Comparison of ENCODE assay signal across 27 cellular contexts in the genomic region with DNA sequence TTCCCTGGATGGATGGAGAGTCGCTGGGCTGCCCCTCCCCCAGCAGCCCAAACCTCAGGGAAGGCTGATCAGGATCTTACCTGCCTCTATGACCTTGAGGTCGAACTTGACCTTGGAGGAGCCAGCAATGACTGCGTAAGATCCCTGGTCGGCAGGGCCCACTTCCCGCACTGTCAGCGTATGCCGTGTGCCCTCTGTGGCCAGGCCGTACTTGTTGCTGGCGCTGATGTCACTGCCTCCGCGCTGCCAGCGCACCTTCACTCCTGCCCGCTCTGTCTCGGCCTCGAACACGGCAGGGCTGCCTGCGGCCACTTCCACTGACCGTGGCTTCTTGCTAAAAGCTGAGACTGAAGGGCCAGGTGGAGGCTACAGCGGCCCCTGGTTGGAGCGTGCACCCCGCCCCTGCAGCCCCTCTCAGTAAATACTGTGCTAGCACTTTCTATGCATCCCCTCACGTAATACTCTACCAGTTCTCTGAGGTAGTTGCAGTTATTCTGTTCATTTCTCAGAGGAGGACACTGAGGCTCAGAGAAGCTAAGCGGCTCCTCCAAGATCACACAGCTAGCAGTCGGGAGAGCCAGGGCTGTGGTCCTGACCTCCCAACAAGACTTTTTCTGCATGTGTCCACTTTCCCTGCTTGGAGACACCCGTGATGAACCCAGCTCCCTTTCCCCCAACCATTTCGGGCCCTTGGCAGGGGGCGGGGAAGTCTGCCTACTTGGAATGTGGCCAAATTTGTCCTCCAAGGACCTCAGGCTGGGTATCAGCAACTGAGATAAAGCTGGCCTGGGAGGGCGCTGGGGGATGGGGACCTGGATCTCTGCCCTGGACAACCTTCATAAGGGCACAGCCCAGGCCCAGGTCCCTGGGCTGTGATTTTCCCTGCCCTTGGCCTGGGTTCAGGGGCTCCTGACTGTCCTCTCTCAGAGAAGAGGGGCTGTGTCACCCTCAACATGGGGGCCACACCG. TPM values are rescaled to one million over a fixed set of nuclear protein-coding genes. Genes with fewer than 3 reads are reported as not detected.
DNase-seq lines count a peak whose midpoint lies in the region; ATAC-seq, FAIRE-seq and TF ChIP-seq lines count a peak whose summit lies in the region.
"Had no signal": no experiment of that assay in that cellular context is flagged by ENCODE, and none has a peak within 500 bp of the region (broad histone marks: within the 10 kb centered on the region; RNA-seq: fewer than 3 reads in every experiment).

No MANE protein-coding gene starts in this region.

- H3K56ac ChIP-seq in H1 (replicated peaks; ENCODE audit: insufficient read length, low read depth, low read length) = no peak overlapping the region

- H3K4ac ChIP-seq in H1 (replicated peaks; ENCODE audit: insufficient read length, low read depth, low read length) = peak overlapping the region; percentile 49

- H4K91ac ChIP-seq in H1 (replicated peaks; ENCODE audit: insufficient read length, low read length) = no peak overlapping the region

- H3K4me1 ChIP-seq in HEK293 (ENCODE audit: control insufficient read depth, insufficient read depth, low read length) = no peaks in the 10 kb centered on the region
- peaks cover 0 to 12% (median 5%) of the 10 kb centered on the region in 4 experiments; a peak in 6 of 7 replicates for H3K4me1 ChIP-seq in H1 (replicated peaks in 1 of 4; ENCODE audit: control insufficient read depth in 3 of 4, insufficient read depth in 4 of 4, low read length in 3 of 4)
- H3K4me1 ChIP-seq in HepG2 (ENCODE audit: insufficient read depth, low read length) = peaks cover 61% of the 10 kb centered on the region
- H3K4me1 ChIP-seq in stomach = peaks cover 5 to 26% (median 24%) of the 10 kb centered on the region in 4 donors
- H3K4me1 ChIP-seq: colonic mucosa had no signal

- TF ChIP-seq CTCF in HEK293 (tag by site-specific recombination; IDR thresholded peaks at IDR 0.05) (no peak), H1 (IDR thresholded peaks at IDR 0.05; ENCODE audit: control extremely low read depth in 1 of 3, insufficient read depth in 1 of 3, low read depth in 1 of 3, low read length in 3 of 3) (no peak), HepG2 (CRISPR knock-in tag; IDR thresholded peaks at IDR 0.05) (no peak), stomach (IDR thresholded peaks at IDR 0.05) (no peak), coronary artery (IDR thresholded peaks at IDR 0.05) (no peak)

- H3K27ac ChIP-seq in HEK293 (ENCODE audit: extremely low read depth, low read depth, low read length) = no peak overlapping the region
- no peak overlapping the region for H3K27ac ChIP-seq in H1 (ENCODE audit: low read depth, low read length)
- no peak overlapping the region for H3K27ac ChIP-seq in HepG2 (ENCODE audit: extremely low read length, insufficient read depth, low read length)
- peak overlapping the region in 4 of 5 donors; percentile 14 to 46 (median 36) for H3K27ac ChIP-seq in stomach
- no peak overlapping the region for H3K27ac ChIP-seq in coronary artery
- H3K27ac ChIP-seq: colonic mucosa, Peyer's patch, transverse colon had no signal

- H3K4me2 ChIP-seq in H1 (ENCODE audit: insufficient read depth in 1 of 2, low read depth in 2 of 2, low read length in 2 of 2) = no peak overlapping the region
- H3K4me2 ChIP-seq in HepG2 (ENCODE audit: low read depth, low read length) = no peak overlapping the region

- POLR2A ChIA-PET in HEK293 (lab: Yijun Ruan, JAX) = interaction anchor here (0.8 kb wide), 1 partner anchor 103 kb away, joined by 5 read pairs; a partner anchor contains a TSS
- POLR2A ChIA-PET in H1 (lab: Charles Lee; ENCODE audit: partially characterized antibody) = interaction anchor here (1.3 kb wide), 1 partner anchor 103 kb away, joined by 5 read pairs; a partner anchor contains a TSS
- POLR2A ChIA-PET in HepG2 (lab: Yijun Ruan, JAX) = no interaction called here

- H3K9ac ChIP-seq in H1 (replicated peaks in 1 of 4; ENCODE audit: extremely low read depth in 1 of 4, low read depth in 3 of 4, low read length in 3 of 4) = no peak overlapping the region
- H3K9ac ChIP-seq in HepG2 (ENCODE audit: insufficient read depth, low read depth, low read length) = no peak overlapping the region

- H4K8ac ChIP-seq in H1 (ENCODE audit: extremely low read depth, insufficient read depth, low read length) = 0 out of 2 replicates have a peak overlapping the region, but pooled peaks have one; percentile 31

- H3K79me2 ChIP-seq in H1 (ENCODE audit: control insufficient read depth in 1 of 2, insufficient read depth in 2 of 2, low read length in 2 of 2) (no peaks in the 10 kb centered on the region), HepG2 (ENCODE audit: insufficient read depth, low read length) (no peaks in the 10 kb centered on the region)

- peak overlapping the region; percentile 10; the same call in 1 of the 2 replicates for H3K18ac ChIP-seq in H1 (ENCODE audit: extremely low read depth, low read length)

- H2BK15ac ChIP-seq in H1 (ENCODE audit: low read length) = no peak overlapping the region

- DNase-seq in H1 (ENCODE audit: low read depth in 1 of 2, low spot score in 2 of 2) = no peak
- no peak for DNase-seq in HepG2 (ENCODE audit: low spot score)
- peak; percentile 77 for DNase-seq in stomach
- no peak for DNase-seq in coronary artery (ENCODE audit: low spot score)
- no peak for DNase-seq in stimulated activated CD4-positive, alpha-beta T cell treated with anti-CD3 and anti-CD28 coated beads, Interleukin-4, amount 100 ng/mL, for 1 hour
- DNase-seq: activated CD4-positive, alpha-beta memory T cell treated with anti-CD3 and anti-CD28 coated beads for 36 hours; activated naive CD4-positive, alpha-beta T cell treated with anti-CD3 and anti-CD28 coated beads, Interleukin-2, amount 50 U/mL, for 16 hours; CD4-positive, alpha-beta T cell; colonic mucosa; NCI-H2171; NCI-H510A; Peyer's patch; stimulated activated CD8-positive, alpha-beta memory T cell treated with anti-CD3 and anti-CD28 coated beads, Interleukin-4, amount 100 ng/mL, for 48 hours; T-cell; transverse colon had no signal

- FAIRE-seq in H1 (lab: Jason Lieb, UNC) (no peak), HepG2 (lab: Jason Lieb, UNC) (no peak)
- FAIRE-seq: bronchial epithelial cell, D721Med had no signal

- WGBS in H1 (ENCODE audit: extremely low coverage in 1 of 2, insufficient coverage in 1 of 2, insufficient read length in 1 of 2, insufficient replicate concordance in 2 of 2, low coverage in 1 of 2, low lambda C conversion rate in 2 of 2, missing lambda C conversion rate in 1 of 2), 2 experiments = 90% methylated on average over 29 of the region's 29 CpGs; no CpG with 5 or more reads in 1 of the 2 experiments
- WGBS in HepG2 (ENCODE audit: low lambda C conversion rate) = 41% methylated on average over 16 of the region's 29 CpGs
- 54 to 77% (median 61%) methylated on average over 23 to 29 of the region's 29 CpGs for WGBS in stomach, 5 donors

- CTCF ChIA-PET in HEK293 (lab: Yijun Ruan, JAX) = interaction anchor here (0.7 to 1.0 kb wide), 3 partner anchors 89 to 93 kb away, joined by 3 to 6 read pairs (median 3); no protein-coding TSS in a partner anchor
- CTCF ChIA-PET in H1 (lab: Charles Lee; ENCODE audit: partially characterized antibody) = interaction anchor here (0.6 to 5.9 kb wide), 16 partner anchors 15 to 173 kb away, joined by 3 to 35 read pairs (median 5); a partner anchor contains a TSS
- CTCF ChIA-PET in HepG2 (lab: Yijun Ruan, JAX; ENCODE audit: low intra/inter-chr PET ratio, low total read pairs) = no interaction called here

- BruUV-seq in HepG2 (replicated peaks; lab: Mats Ljungman, UMichigan) = no TSS peak

- H3K14ac ChIP-seq in H1 (ENCODE audit: insufficient read length) = no peak overlapping the region

- H3K36me3 ChIP-seq in HEK293 (ENCODE audit: control insufficient read depth in 2 of 2, insufficient read depth in 1 of 2, low read length in 2 of 2) (no peaks in the 10 kb centered on the region), H1 (ENCODE audit: control insufficient read depth in 2 of 4, insufficient read depth in 4 of 4, low read length in 3 of 4) (no peaks in the 10 kb centered on the region), HepG2 (replicated peaks in 1 of 2; ENCODE audit: control insufficient read depth in 1 of 2, insufficient read depth in 2 of 2, low read length in 2 of 2) (no peaks in the 10 kb centered on the region), stomach (peaks cover 0 to 7% (median 0%) of the 10 kb centered on the region in 4 donors)
- H3K36me3 ChIP-seq: colonic mucosa, Peyer's patch, transverse colon had no signal

- H2AFZ ChIP-seq in H1 (ENCODE audit: low read length) = no peak overlapping the region
- no peak overlapping the region for H2AFZ ChIP-seq in HepG2 (ENCODE audit: low read length)

- no peak overlapping the region for H4K5ac ChIP-seq in H1 (ENCODE audit: insufficient read length, low read depth, low read length)

- TF ChIP-seq RAD21 in H1 (IDR thresholded peaks at IDR 0.05 in 1 of 2, conservative IDR thresholded peaks at IDR 0.05 in 1 of 2; ENCODE audit: low read depth in 2 of 2, low read length in 2 of 2) (no peak), HepG2 (CRISPR knock-in tag; IDR thresholded peaks at IDR 0.05) (no peak)

- no peak overlapping the region for H2BK120ac ChIP-seq in H1 (replicated peaks; ENCODE audit: low read depth, low read length)

- H2AK5ac ChIP-seq in H1 (ENCODE audit: low read depth, low read length) = no peak overlapping the region

- no peak for TF ChIP-seq EP300 in H1 (IDR thresholded peaks at IDR 0.05; ENCODE audit: borderline replicate concordance in 1 of 2, low read depth in 2 of 2, low read length in 2 of 2)
- no peak for TF ChIP-seq EP300 in HepG2 (IDR thresholded peaks at IDR 0.05; ENCODE audit: low read depth in 2 of 2, low read length in 2 of 2)
- no peak for TF ChIP-seq EP300 in HepG2 (CRISPR knock-in tag; IDR thresholded peaks at IDR 0.05; ENCODE audit: borderline replicate concordance)
- TF ChIP-seq EP300 in stomach (IDR thresholded peaks at IDR 0.05) = no peak

- H3K23ac ChIP-seq in H1 (ENCODE audit: insufficient read length) = no peak overlapping the region

- H3K9me3 ChIP-seq in HEK293 (ENCODE audit: control insufficient read depth, insufficient read depth, low read depth, low read length) (no peaks in the 10 kb centered on the region), H1 (ENCODE audit: insufficient read depth in 2 of 2, low read depth in 1 of 2, low read length in 1 of 2) (0 out of 4 replicates have a peak, but pooled peaks cover 0 to 3% of the 10 kb centered on the region in 2 experiments), HepG2 (ENCODE audit: low read length) (no peaks in the 10 kb centered on the region), stomach (no peaks in the 10 kb centered on the region)
- H3K9me3 ChIP-seq: colonic mucosa, Peyer's patch, transverse colon had no signal

- H4K20me1 ChIP-seq in H1 (replicated peaks in 1 of 2; ENCODE audit: control insufficient read depth in 1 of 2, insufficient read depth in 2 of 2, low read length in 2 of 2) = peaks cover 0 to 7% of the 10 kb centered on the region in 2 experiments
- no peaks in the 10 kb centered on the region for H4K20me1 ChIP-seq in HepG2 (ENCODE audit: insufficient read depth, low read length)

- no peak overlapping the region for H2BK20ac ChIP-seq in H1 (ENCODE audit: low read length)

- TF ChIP-seq POLR2A in H1 (IDR thresholded peaks at IDR 0.05; ENCODE audit: control extremely low read depth in 1 of 2, low read depth in 2 of 2, low read length in 2 of 2) (no peak), HepG2 (IDR thresholded peaks at IDR 0.05; ENCODE audit: insufficient read depth in 1 of 2, low read depth in 2 of 2, low read length in 2 of 2) (no peak), stomach (IDR thresholded peaks at IDR 0.05) (no peak)

- peak overlapping the region; percentile 44; the same call in 1 of the 2 replicates for H2BK5ac ChIP-seq in H1 (ENCODE audit: low read depth, low read length)

- H3K23me2 ChIP-seq in H1 (ENCODE audit: low read depth, low read length) = peaks cover 5% of the 10 kb centered on the region; the same call in 1 of the 2 replicates

- H3K4me3 ChIP-seq in HEK293 (ENCODE audit: low read depth, low read length) = no peak overlapping the region
- H3K4me3 ChIP-seq in H1 (ENCODE audit: extremely low read depth in 1 of 4, insufficient read depth in 2 of 4, low read depth in 3 of 4, low read length in 4 of 4) = no peak overlapping the region
- no peak overlapping the region for H3K4me3 ChIP-seq in HepG2 (replicated peaks in 1 of 3; ENCODE audit: insufficient read depth in 1 of 3, low read depth in 2 of 3, low read length in 3 of 3)
- no peak overlapping the region for H3K4me3 ChIP-seq in stomach
- no peak overlapping the region for H3K4me3 ChIP-seq in coronary artery
- H3K4me3 ChIP-seq: colonic mucosa, Peyer's patch, transverse colon had no signal

- in situ Hi-C loops in HepG2 (cut with HindIII; ENCODE audit: extremely low pct_ligation_motif_present, low pct_unique_long_range_greater_than_20kb) = loop anchor here (5.0 kb wide), 1 partner anchor 174 kb away; a partner anchor contains a TSS

- H3K79me1 ChIP-seq in H1 (ENCODE audit: low read depth, low read length) = no peaks in the 10 kb centered on the region

- H2BK12ac ChIP-seq in H1 (ENCODE audit: low read depth, low read length) = no peak overlapping the region

- H3K27me3 ChIP-seq in H1 (replicated peaks in 1 of 4; ENCODE audit: control insufficient read depth in 3 of 4, extremely low read depth in 1 of 4, insufficient read depth in 3 of 4, low read length in 3 of 4) (no peaks in the 10 kb centered on the region), HepG2 (ENCODE audit: control insufficient read depth in 1 of 2, insufficient read depth in 2 of 2, low read length in 2 of 2) (peaks cover 9 to 54% of the 10 kb centered on the region in 2 experiments; a peak in 3 of 5 replicates), stomach (no peaks in the 10 kb centered on the region)
- H3K27me3 ChIP-seq: colonic mucosa, Peyer's patch, transverse colon had no signal

- ATAC-seq in HepG2 = no peak
- ATAC-seq in HG02885 (IDR thresholded peaks at IDR 0.05; ENCODE audit: poor library complexity, unreplicated experiment) = no peak
- ATAC-seq: activated CD4-positive, CD25-positive, alpha-beta regulatory T cell treated with anti-CD3 and anti-CD28 coated beads, Interleukin-2, amount 50 U/mL, for 24 hours; activated T-helper 17 cell treated with anti-CD3 and anti-CD28 coated beads, Interleukin-2, amount 50 U/mL, for 72 hours; T-cell had no signal

- intact Hi-C loops in HepG2 (cut with micrococcal nuclease; ENCODE audit: unreplicated experiment) (no loop called here), stomach (cut with DNase I; ENCODE audit: low total_unique reads) (no loop called here)

RNA-seq across cellular contexts. Expression of a gene that starts 1.1 kb away (rescaled TPM):
- not detected in 2 replicates for total RNA-seq in H1 (2021; fragmentation: NEBNext Ultra II Directional; extraction: Animal tissue kit (Norgen Biotek cat#: 25700))
- polyA plus RNA-seq in H1 (2011; rRNA removed) = 0.02 and 0.05 TPM in 2 replicates
- 0.03 TPM for polyA plus RNA-seq in H1 (2011; cell fraction: cytosol; rRNA removed)
- polyA plus RNA-seq in H1 (2011; cell fraction: nucleus; rRNA removed) = 0.19 TPM
- 0.04 to 0.05 TPM in 2 of 4 replicates, not detected in the others for polyA plus RNA-seq in H1 (2012, experiment 1 of 2)
- polyA plus RNA-seq in H1 (2012, experiment 2 of 2) = not detected
- polyA plus RNA-seq in H1 (2013, experiment 1 of 2) = 0.02 TPM
- polyA plus RNA-seq in H1 (2013, experiment 2 of 2) = under 0.01 TPM
- polyA minus RNA-seq in H1 (2011; rRNA and poly(A)+ RNA removed) = 0.07 TPM in 1 of 2 replicates, not detected in the other
- not detected for polyA minus RNA-seq in H1 (2011; cell fraction: cytosol; rRNA and poly(A)+ RNA removed)
- polyA minus RNA-seq in H1 (2011; cell fraction: nucleus; rRNA and poly(A)+ RNA removed) = not detected
- total RNA-seq in HepG2 (2016; rRNA removed; fragmentation: Illumina TruSeq; extraction: Trizol) = not detected in 2 replicates
- not detected in 2 replicates for total RNA-seq in HepG2 (2016; cell fraction: cytosol; rRNA removed; fragmentation: Illumina TruSeq; extraction: Trizol; ENCODE audit: low read depth)
- not detected in 2 replicates for total RNA-seq in HepG2 (2016; cell fraction: insoluble cytoplasmic fraction; rRNA removed; fragmentation: Illumina TruSeq; extraction: Trizol)
- total RNA-seq in HepG2 (2016; cell fraction: membrane; rRNA removed; fragmentation: Illumina TruSeq; extraction: Trizol) = not detected in 2 replicates
- not detected in 2 replicates for total RNA-seq in HepG2 (2016; cell fraction: nucleus; rRNA removed; fragmentation: Illumina TruSeq; extraction: Trizol)
- polyA plus RNA-seq in HepG2 (2011; rRNA removed) = 0.01 TPM in 1 of 2 replicates, not detected in the other
- not detected in 2 replicates for polyA plus RNA-seq in HepG2 (2011; cell fraction: cytosol; rRNA removed)
- polyA plus RNA-seq in HepG2 (2011; cell fraction: nucleus; rRNA removed) = not detected in 2 replicates
- polyA plus RNA-seq in HepG2 (2012) = not detected in 2 replicates
- not detected in 2 replicates for polyA plus RNA-seq in HepG2 (2016; cell fraction: cytosol; fragmentation: Illumina TruSeq; extraction: Trizol; ENCODE audit: low read depth)
- not detected in 2 replicates for polyA plus RNA-seq in HepG2 (2016; cell fraction: insoluble cytoplasmic fraction; fragmentation: Illumina TruSeq; extraction: Trizol; ENCODE audit: low read depth)
- polyA plus RNA-seq in HepG2 (2016; cell fraction: membrane; fragmentation: Illumina TruSeq; extraction: Trizol; ENCODE audit: low read depth) = not detected in 2 replicates
- polyA plus RNA-seq in HepG2 (2016; cell fraction: nucleus; fragmentation: Illumina TruSeq; extraction: Trizol; ENCODE audit: insufficient read depth, low read depth) = not detected in 2 replicates
- not detected in 2 replicates for polyA minus RNA-seq in HepG2 (2011; rRNA and poly(A)+ RNA removed; ENCODE audit: low replicate concordance)
- polyA minus RNA-seq in HepG2 (2011; cell fraction: cytosol; rRNA and poly(A)+ RNA removed) = not detected in 2 replicates
- not detected in 2 replicates for polyA minus RNA-seq in HepG2 (2011; cell fraction: nucleus; rRNA and poly(A)+ RNA removed)
- total RNA-seq in stomach = 10 to 100 TPM in 1 of 5 donors, under 1 TPM in 2, not detected in 2; 0.72 to 15.6 (median 0.73) TPM
- polyA plus RNA-seq in stomach = 1 to 10 TPM; 1.0 to 3.4 (median 2.1) TPM
- total RNA-seq: activated CD4-positive, alpha-beta memory T cell treated with anti-CD3 and anti-CD28 coated beads for 36 hours; activated T-helper 17 cell treated with anti-CD3 and anti-CD28 coated beads, Interleukin-2, amount 50 U/mL, for 72 hours; CD4-positive, alpha-beta T cell; fibroblast of villous mesenchyme; kidney epithelial cell; LHCN-M2; lung microvascular endothelial cell; neural crest cell; Peyer's patch; pulmonary artery endothelial cell; T-cell; transverse colon had no signal

RNA-seq across cellular contexts. Expression of a gene that starts 26.9 kb away (rescaled TPM):
- total RNA-seq in H1 (2021; fragmentation: NEBNext Ultra II Directional; extraction: Animal tissue kit (Norgen Biotek cat#: 25700)) = not detected in 2 replicates
- polyA plus RNA-seq in H1 (2011; rRNA removed) (0.12 and 0.28 TPM in 2 replicates), HepG2 (2011; rRNA removed) (not detected in 2 replicates), stomach (10 to 100 TPM in 2 of 3 donors, 1 to 10 TPM in 1; 8.2 to 24.3 (median 15.3) TPM)
- polyA plus RNA-seq in H1 (2011; cell fraction: cytosol; rRNA removed) = 0.23 TPM
- 0.27 TPM for polyA plus RNA-seq in H1 (2011; cell fraction: nucleus; rRNA removed)
- 0.20 to 0.33 TPM in 2 of 4 replicates, not detected in the others for polyA plus RNA-seq in H1 (2012, experiment 1 of 2)
- 0.21 TPM for polyA plus RNA-seq in H1 (2012, experiment 2 of 2)
- 0.14 TPM for polyA plus RNA-seq in H1 (2013, experiment 1 of 2)
- polyA plus RNA-seq in H1 (2013, experiment 2 of 2) = 0.20 TPM
- polyA minus RNA-seq in H1 (2011; rRNA and poly(A)+ RNA removed) = 0.60 TPM in 1 of 2 replicates, not detected in the other
- polyA minus RNA-seq in H1 (2011; cell fraction: cytosol; rRNA and poly(A)+ RNA removed) = not detected
- not detected for polyA minus RNA-seq in H1 (2011; cell fraction: nucleus; rRNA and poly(A)+ RNA removed)
- total RNA-seq in HepG2 (2016; rRNA removed; fragmentation: Illumina TruSeq; extraction: Trizol) (not detected in 2 replicates), stomach (1 to 10 TPM; 2.6 to 8.4 (median 7.0) TPM)
- not detected in 2 replicates for total RNA-seq in HepG2 (2016; cell fraction: cytosol; rRNA removed; fragmentation: Illumina TruSeq; extraction: Trizol; ENCODE audit: low read depth)
- not detected in 2 replicates for total RNA-seq in HepG2 (2016; cell fraction: insoluble cytoplasmic fraction; rRNA removed; fragmentation: Illumina TruSeq; extraction: Trizol)
- total RNA-seq in HepG2 (2016; cell fraction: membrane; rRNA removed; fragmentation: Illumina TruSeq; extraction: Trizol) = not detected in 2 replicates
- not detected in 2 replicates for total RNA-seq in HepG2 (2016; cell fraction: nucleus; rRNA removed; fragmentation: Illumina TruSeq; extraction: Trizol)
- polyA plus RNA-seq in HepG2 (2011; cell fraction: cytosol; rRNA removed) = not detected in 2 replicates
- not detected in 2 replicates for polyA plus RNA-seq in HepG2 (2011; cell fraction: nucleus; rRNA removed)
- not detected in 2 replicates for polyA plus RNA-seq in HepG2 (2012)
- polyA plus RNA-seq in HepG2 (2016; cell fraction: cytosol; fragmentation: Illumina TruSeq; extraction: Trizol; ENCODE audit: low read depth) = not detected in 2 replicates
- not detected in 2 replicates for polyA plus RNA-seq in HepG2 (2016; cell fraction: insoluble cytoplasmic fraction; fragmentation: Illumina TruSeq; extraction: Trizol; ENCODE audit: low read depth)
- not detected in 2 replicates for polyA plus RNA-seq in HepG2 (2016; cell fraction: membrane; fragmentation: Illumina TruSeq; extraction: Trizol; ENCODE audit: low read depth)
- not detected in 2 replicates for polyA plus RNA-seq in HepG2 (2016; cell fraction: nucleus; fragmentation: Illumina TruSeq; extraction: Trizol; ENCODE audit: insufficient read depth, low read depth)
- polyA minus RNA-seq in HepG2 (2011; rRNA and poly(A)+ RNA removed; ENCODE audit: low replicate concordance) = 0.61 and 0.70 TPM in 2 replicates
- polyA minus RNA-seq in HepG2 (2011; cell fraction: cytosol; rRNA and poly(A)+ RNA removed) = not detected in 2 replicates
- not detected in 2 replicates for polyA minus RNA-seq in HepG2 (2011; cell fraction: nucleus; rRNA and poly(A)+ RNA removed)
- total RNA-seq: activated CD4-positive, alpha-beta memory T cell treated with anti-CD3 and anti-CD28 coated beads for 36 hours; bronchial epithelial cell; fibroblast of villous mesenchyme; kidney epithelial cell; LHCN-M2; lung microvascular endothelial cell; neural crest cell; pulmonary artery endothelial cell had no signal

RNA-seq across cellular contexts. Expression of a gene that starts 56.9 kb away (rescaled TPM):
- 20.9 and 23.2 TPM in 2 replicates for total RNA-seq in H1 (2021; fragmentation: NEBNext Ultra II Directional; extraction: Animal tissue kit (Norgen Biotek cat#: 25700))
- polyA plus RNA-seq in H1 (2011; rRNA removed) (30.0 and 42.9 TPM in 2 replicates), HepG2 (2011; rRNA removed) (30.5 and 40.7 TPM in 2 replicates), stomach (10 to 100 TPM; 21.7 to 33.6 (median 27.1) TPM)
- 37.3 TPM for polyA plus RNA-seq in H1 (2011; cell fraction: cytosol; rRNA removed)
- 134 TPM for polyA plus RNA-seq in H1 (2011; cell fraction: nucleus; rRNA removed)
- 14.8 to 28.7 TPM (median 25.1 TPM) in 4 replicates for polyA plus RNA-seq in H1 (2012, experiment 1 of 2)
- 18.9 TPM for polyA plus RNA-seq in H1 (2012, experiment 2 of 2)
- 19.5 TPM for polyA plus RNA-seq in H1 (2013, experiment 1 of 2)
- 19.1 TPM for polyA plus RNA-seq in H1 (2013, experiment 2 of 2)
- polyA minus RNA-seq in H1 (2011; rRNA and poly(A)+ RNA removed) = 8.9 and 9.6 TPM in 2 replicates
- polyA minus RNA-seq in H1 (2011; cell fraction: cytosol; rRNA and poly(A)+ RNA removed) = 10.0 TPM
- polyA minus RNA-seq in H1 (2011; cell fraction: nucleus; rRNA and poly(A)+ RNA removed) = 20.5 TPM
- total RNA-seq in HepG2 (2016; rRNA removed; fragmentation: Illumina TruSeq; extraction: Trizol) (7.2 and 15.3 TPM in 2 replicates), stomach (100 to 1,000 TPM in 1 of 5 donors, 10 to 100 TPM in 3, 1 to 10 TPM in 1; 7.0 to 158 (median 24.8) TPM)
- 5.8 and 6.7 TPM in 2 replicates for total RNA-seq in HepG2 (2016; cell fraction: cytosol; rRNA removed; fragmentation: Illumina TruSeq; extraction: Trizol; ENCODE audit: low read depth)
- total RNA-seq in HepG2 (2016; cell fraction: insoluble cytoplasmic fraction; rRNA removed; fragmentation: Illumina TruSeq; extraction: Trizol) = 5.9 and 15.1 TPM in 2 replicates
- total RNA-seq in HepG2 (2016; cell fraction: membrane; rRNA removed; fragmentation: Illumina TruSeq; extraction: Trizol) = 12.4 and 12.8 TPM in 2 replicates
- total RNA-seq in HepG2 (2016; cell fraction: nucleus; rRNA removed; fragmentation: Illumina TruSeq; extraction: Trizol) = 13.7 and 15.1 TPM in 2 replicates
- 23.0 and 34.8 TPM in 2 replicates for polyA plus RNA-seq in HepG2 (2011; cell fraction: cytosol; rRNA removed)
- polyA plus RNA-seq in HepG2 (2011; cell fraction: nucleus; rRNA removed) = 143 and 176 TPM in 2 replicates
- polyA plus RNA-seq in HepG2 (2012) = 13.2 and 20.5 TPM in 2 replicates
- 9.4 and 9.7 TPM in 2 replicates for polyA plus RNA-seq in HepG2 (2016; cell fraction: cytosol; fragmentation: Illumina TruSeq; extraction: Trizol; ENCODE audit: low read depth)
- polyA plus RNA-seq in HepG2 (2016; cell fraction: insoluble cytoplasmic fraction; fragmentation: Illumina TruSeq; extraction: Trizol; ENCODE audit: low read depth) = 6.9 and 7.7 TPM in 2 replicates
- polyA plus RNA-seq in HepG2 (2016; cell fraction: membrane; fragmentation: Illumina TruSeq; extraction: Trizol; ENCODE audit: low read depth) = 11.6 and 15.3 TPM in 2 replicates
- 31.2 and 34.6 TPM in 2 replicates for polyA plus RNA-seq in HepG2 (2016; cell fraction: nucleus; fragmentation: Illumina TruSeq; extraction: Trizol; ENCODE audit: insufficient read depth, low read depth)
- 14.8 and 27.8 TPM in 2 replicates for polyA minus RNA-seq in HepG2 (2011; rRNA and poly(A)+ RNA removed; ENCODE audit: low replicate concordance)
- polyA minus RNA-seq in HepG2 (2011; cell fraction: cytosol; rRNA and poly(A)+ RNA removed) = 8.2 and 8.5 TPM in 2 replicates
- polyA minus RNA-seq in HepG2 (2011; cell fraction: nucleus; rRNA and poly(A)+ RNA removed) = 15.2 and 17.7 TPM in 2 replicates

Comparison
In these comparisons a context has a peak if more than half of its experiments do, and no peak if none do; other contexts are left out.
1. H3K27ac ChIP-seq: peak in stomach (4 of 5); none in HEK293 (single experiment), H1 (single experiment), HepG2 (single experiment) and coronary artery (0 of 2).